Comparison of ENCODE assay signal across 9 cellular contexts in genomic region chr2:238513346-238513745, GRCh38.
DNase-seq lines count a peak whose midpoint lies in the region; ATAC-seq and TF ChIP-seq lines count a peak whose summit lies in the region.
"Had no signal": no experiment of that assay in that cellular context is flagged by ENCODE, and none has a peak within 500 bp of the region (broad histone marks: within the 10 kb centered on the region; RNA-seq: fewer than 3 reads in every experiment).

No MANE protein-coding gene starts in this region.

- peaks cover 16% of the 10 kb centered on the region for H3K9me3 Mint-ChIP-seq in activated T-cell treated with anti-CD3 and anti-CD28 coated beads, Interleukin-2, amount 50 U/mL, for 24 hours
- H3K9me3 Mint-ChIP-seq in activated naive CD8-positive, alpha-beta T cell treated with anti-CD3 and anti-CD28 coated beads, Interleukin-2, amount 50 U/mL, for 24 hours, result peaks cover 29% of the 10 kb centered on the region

- no peaks in the 10 kb centered on the region for H3K36me3 ChIP-seq in left lung

- peak; percentile 30 to 40 for TF ChIP-seq CTCF in left lung (IDR thresholded peaks at IDR 0.05)

- H3K27ac Mint-ChIP-seq in activated T-cell treated with anti-CD3 and anti-CD28 coated beads, Interleukin-2, amount 50 U/mL, for 24 hours, result no peak overlapping the region
- no peak overlapping the region for H3K27ac Mint-ChIP-seq in activated naive CD8-positive, alpha-beta T cell treated with anti-CD3 and anti-CD28 coated beads, Interleukin-2, amount 50 U/mL, for 24 hours

- ATAC-seq in activated naive CD8-positive, alpha-beta T cell treated with anti-CD3 and anti-CD28 coated beads, Interleukin-2, amount 50 U/mL, for 24 hours, result no peak
- ATAC-seq in left lung (peak; percentile 88), HG02798 (IDR thresholded peaks at IDR 0.05; ENCODE audit: poor library complexity, unreplicated experiment) (no peak), HG03097 (IDR thresholded peaks at IDR 0.05; ENCODE audit: low FRiP score, unreplicated experiment) (no peak)

- intact Hi-C loops in left lung (cut with DNase I), result no loop called here

- H3K36me3 Mint-ChIP-seq in activated T-cell treated with anti-CD3 and anti-CD28 coated beads, Interleukin-2, amount 50 U/mL, for 24 hours (ENCODE audit: low read depth), result no peaks in the 10 kb centered on the region
- peaks cover 4% of the 10 kb centered on the region for H3K36me3 Mint-ChIP-seq in activated naive CD8-positive, alpha-beta T cell treated with anti-CD3 and anti-CD28 coated beads, Interleukin-2, amount 50 U/mL, for 24 hours (ENCODE audit: low read depth)

- no peaks in the 10 kb centered on the region for H3K4me1 Mint-ChIP-seq in activated T-cell treated with anti-CD3 and anti-CD28 coated beads, Interleukin-2, amount 50 U/mL, for 24 hours (ENCODE audit: low read depth)
- H3K4me1 Mint-ChIP-seq in activated naive CD8-positive, alpha-beta T cell treated with anti-CD3 and anti-CD28 coated beads, Interleukin-2, amount 50 U/mL, for 24 hours, result no peaks in the 10 kb centered on the region
- H3K4me1 Mint-ChIP-seq: central memory CD8-positive, alpha-beta T cell had no signal

- H3K27me3 Mint-ChIP-seq in activated T-cell treated with anti-CD3 and anti-CD28 coated beads, Interleukin-2, amount 50 U/mL, for 24 hours, result no peaks in the 10 kb centered on the region
- H3K27me3 Mint-ChIP-seq in activated naive CD8-positive, alpha-beta T cell treated with anti-CD3 and anti-CD28 coated beads, Interleukin-2, amount 50 U/mL, for 24 hours, result no peaks in the 10 kb centered on the region

- no peak overlapping the region for H3K4me3 ChIP-seq in left lung

- no peak overlapping the region for H3K4me3 Mint-ChIP-seq in activated T-cell treated with anti-CD3 and anti-CD28 coated beads, Interleukin-2, amount 50 U/mL, for 24 hours
- no peak overlapping the region for H3K4me3 Mint-ChIP-seq in activated naive CD8-positive, alpha-beta T cell treated with anti-CD3 and anti-CD28 coated beads, Interleukin-2, amount 50 U/mL, for 24 hours
- H3K4me3 Mint-ChIP-seq: central memory CD8-positive, alpha-beta T cell had no signal

- no peaks in the 10 kb centered on the region for H3K4me1 ChIP-seq in left lung

- peaks cover 0 to 18% of the 10 kb centered on the region in 2 donors for H3K9me3 ChIP-seq in left lung

- no peaks in the 10 kb centered on the region for H3K27me3 ChIP-seq in left lung

- H3K27ac ChIP-seq in left lung, result no peak overlapping the region

- DNase-seq in activated T-cell treated with anti-CD3 and anti-CD28 coated beads for 48 hours (ENCODE audit: low read depth) (peak; percentile 25), LoVo (ENCODE audit: low spot score) (peak; percentile 10), left lung (no peak), SK-N-DZ (ENCODE audit: low spot score) (no peak)
- no peak for DNase-seq in activated T-cell treated with anti-CD3 and anti-CD28 coated beads, Interleukin-2, amount 50 U/mL, for 24 hours
- DNase-seq in activated naive CD8-positive, alpha-beta T cell treated with anti-CD3 and anti-CD28 coated beads, Interleukin-2, amount 50 U/mL, for 24 hours, result peak; percentile 51

Comparison
In these comparisons a context has a peak if more than half of its experiments do, and no peak if none do; other contexts are left out.
1. DNase-seq: peak in activated T-cell treated with anti-CD3 and anti-CD28 coated beads for 48 hours (single experiment), LoVo (single experiment) and activated naive CD8-positive, alpha-beta T cell treated with anti-CD3 and anti-CD28 coated beads, Interleukin-2, amount 50 U/mL, for 24 hours (single experiment); none in activated T-cell treated with anti-CD3 and anti-CD28 coated beads, Interleukin-2, amount 50 U/mL, for 24 hours (single experiment), left lung (0 of 2) and SK-N-DZ (single experiment).